1 cellular context compared by ENCODE assay signal in the genomic region with DNA sequence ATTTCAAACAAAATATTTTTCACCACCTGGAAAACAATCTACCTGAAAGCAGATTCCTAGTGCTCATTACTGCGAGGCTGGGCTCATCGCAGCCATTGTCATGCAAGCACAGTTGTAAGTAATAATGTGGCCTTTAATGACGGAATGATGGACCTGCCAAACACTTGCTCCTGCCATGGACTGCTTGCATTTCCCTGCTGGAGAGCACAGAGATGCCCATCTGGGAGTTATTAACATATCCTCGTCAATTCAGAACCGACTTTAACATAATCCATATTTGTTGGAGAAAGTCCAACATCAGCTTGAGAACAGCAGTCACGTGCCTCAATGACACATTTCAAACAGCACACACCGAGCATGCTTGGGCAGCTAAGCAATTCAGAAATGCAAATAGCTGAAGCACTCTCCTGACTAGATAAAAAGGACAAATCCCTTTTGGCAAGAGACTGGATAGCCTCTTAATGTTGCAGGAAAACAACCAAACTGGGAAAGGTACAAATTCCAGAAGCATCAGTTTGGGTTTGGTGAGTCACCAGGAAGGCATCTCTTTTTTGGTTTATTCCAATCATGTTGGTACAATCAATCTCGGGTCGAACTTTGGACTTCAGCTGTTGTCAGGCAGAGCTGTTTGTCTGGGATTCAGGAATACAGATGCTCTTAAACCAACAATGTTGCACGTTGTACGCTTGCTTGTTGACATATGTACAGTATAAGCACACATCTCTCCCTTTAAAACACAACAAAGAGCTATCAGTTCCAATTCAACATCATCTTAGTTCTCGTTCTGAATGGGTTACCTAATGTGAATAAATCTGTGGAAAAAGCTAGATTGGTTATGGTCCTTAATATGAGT.
TF ChIP-seq lines count a peak whose summit lies in the region.

No MANE protein-coding gene starts in this region.

TF ChIP-seq in HepG2, 621 proteins besides CTCF, POLR2A, EP300 and RAD21 (continued from another document and continues in another):
- TF ChIP-seq AFF4 (CRISPR knock-in tag; IDR thresholded peaks at IDR 0.05) (no peak), SATB2 (CRISPR knock-in tag; IDR thresholded peaks at IDR 0.05) (no peak), ZNF367 (CRISPR knock-in tag; IDR thresholded peaks at IDR 0.05; ENCODE audit: borderline replicate concordance) (no peak), KMT2B (CRISPR knock-in tag; IDR thresholded peaks at IDR 0.05) (peak; percentile 43; the same call in 1 of the 2 replicates), CHD4 (IDR thresholded peaks at IDR 0.05; ENCODE audit: borderline replicate concordance, low read length) (peak; percentile 96; the same call in 1 of the 2 replicates), ASH2L (IDR thresholded peaks at IDR 0.05; ENCODE audit: insufficient read length, low read depth, low read length) (peak; percentile 90), ZKSCAN8 (CRISPR knock-in tag; IDR thresholded peaks at IDR 0.05; ENCODE audit: borderline replicate concordance) (peak; percentile 95), ZBTB3 (CRISPR knock-in tag; IDR thresholded peaks at IDR 0.05; ENCODE audit: borderline replicate concordance, low read depth) (peak; percentile 31; the same call in 1 of the 2 replicates), ZBTB7B (CRISPR knock-in tag; IDR thresholded peaks at IDR 0.05) (no peak), ZNF572 (CRISPR knock-in tag; IDR thresholded peaks at IDR 0.05) (no peak), EZH2 (conservative IDR thresholded peaks at IDR 0.05; ENCODE audit: low read depth, low read length) (no peak), ZFP36 (IDR thresholded peaks at IDR 0.05; ENCODE audit: borderline replicate concordance, low read depth, low read length, partially characterized antibody) (no peak), POGZ (CRISPR knock-in tag; IDR thresholded peaks at IDR 0.05) (peak; percentile 73), TIGD3 (CRISPR knock-in tag; IDR thresholded peaks at IDR 0.05; ENCODE audit: borderline replicate concordance) (no peak), GATAD2A (CRISPR knock-in tag; IDR thresholded peaks at IDR 0.05) (peak; percentile 99), ZNF496 (CRISPR knock-in tag; IDR thresholded peaks at IDR 0.05; ENCODE audit: insufficient replicate concordance) (no peak), ZNF225 (CRISPR knock-in tag; IDR thresholded peaks at IDR 0.05) (no peak), MAFK (conservative IDR thresholded peaks at IDR 0.05 in 1 of 2, IDR thresholded peaks at IDR 0.05 in 1 of 2; ENCODE audit: low read length in 2 of 2) (0 out of 4 replicates have a peak, but pooled peaks of 1 of the 2 experiments have one; percentile 5), DBP (CRISPR knock-in tag; IDR thresholded peaks at IDR 0.05; ENCODE audit: not compliant biosample characterization) (no peak), SRF (IDR thresholded peaks at IDR 0.05; ENCODE audit: low read depth, low read length) (peak; percentile 64; the same call in 1 of the 2 replicates), ZNF256 (CRISPR knock-in tag; conservative IDR thresholded peaks at IDR 0.05) (no peak), MAF1 (CRISPR knock-in tag; IDR thresholded peaks at IDR 0.05; ENCODE audit: borderline replicate concordance) (no peak), SETDB1 (CRISPR knock-in tag; IDR thresholded peaks at IDR 0.05; ENCODE audit: borderline replicate concordance) (no peak), TFAP4 (IDR thresholded peaks at IDR 0.05; ENCODE audit: borderline replicate concordance, low read depth) (peak; percentile 100), NFIC (IDR thresholded peaks at IDR 0.05; ENCODE audit: low read length) (peak; percentile 94), ZNF740 (CRISPR knock-in tag; IDR thresholded peaks at IDR 0.05) (no peak), FOXA3 (CRISPR knock-in tag; IDR thresholded peaks at IDR 0.05) (peak; percentile 100), ZNF343 (CRISPR knock-in tag; IDR thresholded peaks at IDR 0.05) (0 out of 2 replicates have a peak, but pooled peaks have one; percentile 65), ONECUT2 (CRISPR knock-in tag; IDR thresholded peaks at IDR 0.05) (peak; percentile 56; the same call in 1 of the 2 replicates), NRL (CRISPR knock-in tag; IDR thresholded peaks at IDR 0.05; ENCODE audit: borderline replicate concordance) (no peak), RAD51 (IDR thresholded peaks at IDR 0.05; ENCODE audit: borderline replicate concordance) (peak; percentile 59), MED8 (CRISPR knock-in tag; IDR thresholded peaks at IDR 0.05; ENCODE audit: insufficient replicate concordance) (peak; percentile 25)
- TF ChIP-seq, protein P1, sequence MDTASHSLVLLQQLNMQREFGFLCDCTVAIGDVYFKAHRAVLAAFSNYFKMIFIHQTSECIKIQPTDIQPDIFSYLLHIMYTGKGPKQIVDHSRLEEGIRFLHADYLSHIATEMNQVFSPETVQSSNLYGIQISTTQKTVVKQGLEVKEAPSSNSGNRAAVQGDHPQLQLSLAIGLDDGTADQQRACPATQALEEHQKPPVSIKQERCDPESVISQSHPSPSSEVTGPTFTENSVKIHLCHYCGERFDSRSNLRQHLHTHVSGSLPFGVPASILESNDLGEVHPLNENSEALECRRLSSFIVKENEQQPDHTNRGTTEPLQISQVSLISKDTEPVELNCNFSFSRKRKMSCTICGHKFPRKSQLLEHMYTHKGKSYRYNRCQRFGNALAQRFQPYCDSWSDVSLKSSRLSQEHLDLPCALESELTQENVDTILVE (CRISPR knock-in tag; IDR thresholded peaks at IDR 0.05) = no peak; the same call in none of the 2 replicates
- TF ChIP-seq, protein P2, sequence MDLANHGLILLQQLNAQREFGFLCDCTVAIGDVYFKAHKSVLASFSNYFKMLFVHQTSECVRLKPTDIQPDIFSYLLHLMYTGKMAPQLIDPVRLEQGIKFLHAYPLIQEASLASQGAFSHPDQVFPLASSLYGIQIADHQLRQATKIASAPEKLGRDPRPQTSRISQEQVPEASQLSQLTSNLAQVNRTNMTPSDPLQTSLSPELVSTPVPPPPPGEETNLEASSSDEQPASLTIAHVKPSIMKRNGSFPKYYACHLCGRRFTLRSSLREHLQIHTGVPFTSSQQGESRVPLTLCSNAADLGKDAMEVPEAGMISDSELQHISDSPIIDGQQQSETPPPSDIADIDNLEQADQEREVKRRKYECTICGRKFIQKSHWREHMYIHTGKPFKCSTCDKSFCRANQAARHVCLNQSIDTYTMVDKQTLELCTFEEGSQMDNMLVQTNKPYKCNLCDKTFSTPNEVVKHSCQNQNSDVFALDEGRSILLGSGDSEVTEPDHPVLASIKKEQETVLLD (CRISPR knock-in tag; IDR thresholded peaks at IDR 0.05; ENCODE audit: low read depth) = no peak
- TF ChIP-seq, protein P3, sequence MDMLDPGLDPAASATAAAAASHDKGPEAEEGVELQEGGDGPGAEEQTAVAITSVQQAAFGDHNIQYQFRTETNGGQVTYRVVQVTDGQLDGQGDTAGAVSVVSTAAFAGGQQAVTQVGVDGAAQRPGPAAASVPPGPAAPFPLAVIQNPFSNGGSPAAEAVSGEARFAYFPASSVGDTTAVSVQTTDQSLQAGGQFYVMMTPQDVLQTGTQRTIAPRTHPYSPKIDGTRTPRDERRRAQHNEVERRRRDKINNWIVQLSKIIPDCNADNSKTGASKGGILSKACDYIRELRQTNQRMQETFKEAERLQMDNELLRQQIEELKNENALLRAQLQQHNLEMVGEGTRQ (IDR thresholded peaks at IDR 0.05; ENCODE audit: low read depth, low read length) = peak; percentile 86
- TF ChIP-seq, protein P3 (CRISPR knock-in tag; IDR thresholded peaks at IDR 0.05; ENCODE audit: borderline replicate concordance) = peak; percentile 91
- TF ChIP-seq, protein P4, sequence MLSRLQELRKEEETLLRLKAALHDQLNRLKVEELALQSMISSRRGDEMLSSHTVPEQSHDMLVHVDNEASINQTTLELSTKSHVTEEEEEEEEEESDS (CRISPR knock-in tag; IDR thresholded peaks at IDR 0.05; ENCODE audit: borderline replicate concordance) = no peak
- TF ChIP-seq, protein P5, sequence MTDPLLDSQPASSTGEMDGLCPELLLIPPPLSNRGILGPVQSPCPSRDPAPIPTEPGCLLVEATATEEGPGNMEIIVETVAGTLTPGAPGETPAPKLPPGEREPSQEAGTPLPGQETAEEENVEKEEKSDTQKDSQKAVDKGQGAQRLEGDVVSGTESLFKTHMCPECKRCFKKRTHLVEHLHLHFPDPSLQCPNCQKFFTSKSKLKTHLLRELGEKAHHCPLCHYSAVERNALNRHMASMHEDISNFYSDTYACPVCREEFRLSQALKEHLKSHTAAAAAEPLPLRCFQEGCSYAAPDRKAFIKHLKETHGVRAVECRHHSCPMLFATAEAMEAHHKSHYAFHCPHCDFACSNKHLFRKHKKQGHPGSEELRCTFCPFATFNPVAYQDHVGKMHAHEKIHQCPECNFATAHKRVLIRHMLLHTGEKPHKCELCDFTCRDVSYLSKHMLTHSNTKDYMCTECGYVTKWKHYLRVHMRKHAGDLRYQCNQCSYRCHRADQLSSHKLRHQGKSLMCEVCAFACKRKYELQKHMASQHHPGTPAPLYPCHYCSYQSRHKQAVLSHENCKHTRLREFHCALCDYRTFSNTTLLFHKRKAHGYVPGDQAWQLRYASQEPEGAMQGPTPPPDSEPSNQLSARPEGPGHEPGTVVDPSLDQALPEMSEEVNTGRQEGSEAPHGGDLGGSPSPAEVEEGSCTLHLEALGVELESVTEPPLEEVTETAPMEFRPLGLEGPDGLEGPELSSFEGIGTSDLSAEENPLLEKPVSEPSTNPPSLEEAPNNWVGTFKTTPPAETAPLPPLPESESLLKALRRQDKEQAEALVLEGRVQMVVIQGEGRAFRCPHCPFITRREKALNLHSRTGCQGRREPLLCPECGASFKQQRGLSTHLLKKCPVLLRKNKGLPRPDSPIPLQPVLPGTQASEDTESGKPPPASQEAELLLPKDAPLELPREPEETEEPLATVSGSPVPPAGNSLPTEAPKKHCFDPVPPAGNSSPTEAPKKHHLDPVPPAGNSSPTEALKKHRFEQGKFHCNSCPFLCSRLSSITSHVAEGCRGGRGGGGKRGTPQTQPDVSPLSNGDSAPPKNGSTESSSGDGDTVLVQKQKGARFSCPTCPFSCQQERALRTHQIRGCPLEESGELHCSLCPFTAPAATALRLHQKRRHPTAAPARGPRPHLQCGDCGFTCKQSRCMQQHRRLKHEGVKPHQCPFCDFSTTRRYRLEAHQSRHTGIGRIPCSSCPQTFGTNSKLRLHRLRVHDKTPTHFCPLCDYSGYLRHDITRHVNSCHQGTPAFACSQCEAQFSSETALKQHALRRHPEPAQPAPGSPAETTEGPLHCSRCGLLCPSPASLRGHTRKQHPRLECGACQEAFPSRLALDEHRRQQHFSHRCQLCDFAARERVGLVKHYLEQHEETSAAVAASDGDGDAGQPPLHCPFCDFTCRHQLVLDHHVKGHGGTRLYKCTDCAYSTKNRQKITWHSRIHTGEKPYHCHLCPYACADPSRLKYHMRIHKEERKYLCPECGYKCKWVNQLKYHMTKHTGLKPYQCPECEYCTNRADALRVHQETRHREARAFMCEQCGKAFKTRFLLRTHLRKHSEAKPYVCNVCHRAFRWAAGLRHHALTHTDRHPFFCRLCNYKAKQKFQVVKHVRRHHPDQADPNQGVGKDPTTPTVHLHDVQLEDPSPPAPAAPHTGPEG (CRISPR knock-in tag; IDR thresholded peaks at IDR 0.05) = peak; percentile 63; the same call in 1 of the 2 replicates
